In genomic region chr7:104362756-104363155, GRCh38 we compare ENCODE assay signal across 30 cellular contexts. TPM values are rescaled to one million over a fixed set of nuclear protein-coding genes. Genes with fewer than 3 reads are reported as not detected.
"Had no signal": no experiment of that assay in that cellular context is flagged by ENCODE, and none has a peak within 500 bp of the region (broad histone marks: within the 10 kb centered on the region; RNA-seq: fewer than 3 reads in every experiment).

No MANE protein-coding gene starts in this region.

- H3K4me1 ChIP-seq: esophagus muscularis mucosa, gastrocnemius medialis, heart right ventricle, psoas muscle, right lobe of liver, testis, tibial nerve had no signal

- H3K36me3 Mint-ChIP-seq: naive B cell; stimulated activated naive B cell treated with anti-CD40 and anti-IgM and Interleukin-4, amounts not matched to agents 10 μg/mL and 1 μg/mL and 100 μg/mL, for 72 hours had no signal

- H3K9me3 ChIP-seq: esophagus muscularis mucosa, gastrocnemius medialis, heart right ventricle, psoas muscle, right lobe of liver, testis, tibial nerve had no signal

- ATAC-seq: gastrocnemius medialis; heart right ventricle; left colon; left ventricle myocardium superior; psoas muscle; right lobe of liver; stimulated activated naive B cell treated with anti-CD40 and anti-IgM and Interleukin-4, amounts not matched to agents 10 μg/mL and 1 μg/mL and 100 μg/mL, for 72 hours; stimulated activated naive CD8-positive, alpha-beta T cell treated with anti-CD3 and anti-CD28 coated beads, Interleukin-15, amount 100 ng/mL, for 72 hours had no signal

- H3K4me1 Mint-ChIP-seq: naive B cell; nephron progenitor cell; stimulated activated naive B cell treated with anti-CD40 and anti-IgM and Interleukin-4, amounts not matched to agents 10 μg/mL and 1 μg/mL and 100 μg/mL, for 72 hours; stimulated activated naive CD8-positive, alpha-beta T cell treated with anti-CD3 and anti-CD28 coated beads, Interleukin-15, amount 100 ng/mL, for 72 hours had no signal

- H3K27ac ChIP-seq: coronary artery, epithelial cell of prostate, esophagus muscularis mucosa, gastrocnemius medialis, heart right ventricle, psoas muscle, right lobe of liver, testis, tibial nerve had no signal

- H3K27me3 ChIP-seq: gastrocnemius medialis, right lobe of liver, testis, tibial nerve had no signal

- DNase-seq: effector CD4-positive, alpha-beta T cell; gastrocnemius medialis; heart right ventricle; hypothalamus; left colon; left ventricle myocardium superior; mesenchymal stem cell; naive B cell; nephron progenitor cell; psoas muscle; retina; right lobe of liver; stimulated activated CD4-positive, alpha-beta T cell treated with anti-CD3 and anti-CD28 coated beads, Interleukin-15, amount 100 ng/mL, for 24 hours; stimulated activated CD4-positive, alpha-beta T cell treated with anti-CD3 and anti-CD28 coated beads, Interleukin-1b, Interleukin-23, amount 100 ng/mL, for 48 hours; stimulated activated CD4-positive, alpha-beta T cell treated with anti-CD3 and anti-CD28 coated beads, Interleukin-4, amount 100 ng/mL, for 24 hours; stimulated activated naive B cell treated with anti-CD40 and anti-IgM and Interleukin-4, amounts not matched to agents 10 μg/mL and 1 μg/mL and 100 μg/mL, for 72 hours; stimulated activated naive CD8-positive, alpha-beta T cell treated with anti-CD3 and anti-CD28 coated beads, Interleukin-15, amount 100 ng/mL, for 72 hours; testis had no signal

- H3K36me3 ChIP-seq: esophagus muscularis mucosa, gastrocnemius medialis, heart right ventricle, right lobe of liver, tibial nerve had no signal

- H3K4me3 ChIP-seq: coronary artery, esophagus muscularis mucosa, gastrocnemius medialis, heart right ventricle, lung, psoas muscle, right lobe of liver, testis, tibial nerve had no signal

- H3K4me3 Mint-ChIP-seq: naive B cell; nephron progenitor cell; stimulated activated naive B cell treated with anti-CD40 and anti-IgM and Interleukin-4, amounts not matched to agents 10 μg/mL and 1 μg/mL and 100 μg/mL, for 72 hours; stimulated activated naive CD8-positive, alpha-beta T cell treated with anti-CD3 and anti-CD28 coated beads, Interleukin-15, amount 100 ng/mL, for 72 hours had no signal

- H3K27ac Mint-ChIP-seq: naive B cell; nephron progenitor cell; stimulated activated naive B cell treated with anti-CD40 and anti-IgM and Interleukin-4, amounts not matched to agents 10 μg/mL and 1 μg/mL and 100 μg/mL, for 72 hours; stimulated activated naive CD8-positive, alpha-beta T cell treated with anti-CD3 and anti-CD28 coated beads, Interleukin-15, amount 100 ng/mL, for 72 hours had no signal

RNA-seq across cellular contexts. Expression of gene LHFPL3, which starts 34.4 kb away (rescaled TPM):
- total RNA-seq: chondrocyte, dermis microvascular lymphatic vessel endothelial cell, esophagus muscularis mucosa, fibroblast of villous mesenchyme, gastrocnemius medialis, heart right ventricle, kidney epithelial cell, left ventricle myocardium superior, lung, omental fat pad, psoas muscle, right lobe of liver, subcutaneous adipose tissue, tibial nerve had no signal
- polyA plus RNA-seq: heart right ventricle, lung, psoas muscle, urinary bladder had no signal
